9 cellular contexts compared by ENCODE assay signal in the genomic region with DNA sequence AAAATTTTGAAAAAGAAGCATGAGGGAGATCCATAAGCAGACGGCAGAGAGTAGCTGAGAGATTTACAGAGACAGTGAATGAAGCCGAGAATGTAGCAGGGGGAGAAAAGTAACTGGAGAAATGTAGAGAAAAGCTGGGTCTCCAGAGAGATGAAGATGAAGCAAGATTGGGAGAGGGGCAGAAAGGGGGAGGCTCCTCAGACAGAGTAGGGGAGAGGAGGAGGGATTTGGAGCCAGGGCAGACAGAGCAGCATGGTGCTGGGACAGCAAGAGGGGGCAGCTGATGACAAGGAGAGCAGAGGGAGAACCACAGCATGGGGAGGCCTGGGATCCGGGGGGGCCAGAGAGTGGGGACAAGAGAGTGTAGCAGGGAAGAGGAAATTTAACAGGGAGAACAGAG. TPM values are rescaled to one million over a fixed set of nuclear protein-coding genes. Genes with fewer than 3 reads are reported as not detected.
DNase-seq lines count a peak whose midpoint lies in the region; ATAC-seq and TF ChIP-seq lines count a peak whose summit lies in the region.
"Had no signal": no experiment of that assay in that cellular context is flagged by ENCODE, and none has a peak within 500 bp of the region (broad histone marks: within the 10 kb centered on the region; RNA-seq: fewer than 3 reads in every experiment).

No MANE protein-coding gene starts in this region.

- TF ChIP-seq POLR2A in thyroid gland (IDR thresholded peaks at IDR 0.05) = no peak

- peaks cover 14% of the 10 kb centered on the region for H3K4me1 Mint-ChIP-seq in activated CD8-positive, alpha-beta memory T cell treated with anti-CD3 and anti-CD28 coated beads, Interleukin-2, amount 10 ng/mL, durations not matched to agents 7 days and 5 days

- in situ Hi-C loops in ACHN (cut with HindIII; ENCODE audit: low pct_ligation_motif_present, low pct_unique_long_range_greater_than_20kb, low sequenced_read_pairs) = no loop called here

- H3K36me3 ChIP-seq in adipocyte (ENCODE audit: control insufficient read depth, insufficient read depth, low read length, severe bottlenecking) (no peaks in the 10 kb centered on the region), thyroid gland (no peaks in the 10 kb centered on the region)

- no peak for DNase-seq in activated CD8-positive, alpha-beta memory T cell treated with anti-CD3 and anti-CD28 coated beads, Interleukin-2, amount 10 ng/mL, durations not matched to agents 7 days and 5 days
- no peak for DNase-seq in activated CD8-positive, alpha-beta memory T cell treated with anti-CD3 and anti-CD28 coated beads for 24 hours
- DNase-seq in adipocyte (ENCODE audit: low read depth) = peak; percentile 48
- peak; percentile 55 for DNase-seq in left kidney (ENCODE audit: low read depth, low spot score)
- no peak for DNase-seq in thyroid gland
- no peak for DNase-seq in COR-L47 (lab: John Stamatoyannopoulos, UW)
- no peak for DNase-seq in ACHN
- DNase-seq: MV-4-11 had no signal

- no peak for TF ChIP-seq CTCF in thyroid gland (IDR thresholded peaks at IDR 0.05)

- WGBS in thyroid gland, 2 donors = 6% methylated on average over 3 of the region's 3 CpGs

- H3K4me3 ChIP-seq in adipocyte (ENCODE audit: low read length) (peak overlapping the region; percentile 98), thyroid gland (replicated peaks in 1 of 3) (peak overlapping the region in 2 of 3 donors; percentile 64 to 94)

- H3K27me3 Mint-ChIP-seq in activated CD8-positive, alpha-beta memory T cell treated with anti-CD3 and anti-CD28 coated beads, Interleukin-2, amount 10 ng/mL, durations not matched to agents 7 days and 5 days = no peaks in the 10 kb centered on the region

- peaks cover 5% of the 10 kb centered on the region for H3K4me1 ChIP-seq in adipocyte (ENCODE audit: control insufficient read depth, insufficient read depth, low read length)
- H3K4me1 ChIP-seq in thyroid gland = peaks cover 6 to 8% of the 10 kb centered on the region in 2 donors

- peak overlapping the region; percentile 95 for H3K4me3 Mint-ChIP-seq in activated CD8-positive, alpha-beta memory T cell treated with anti-CD3 and anti-CD28 coated beads, Interleukin-2, amount 10 ng/mL, durations not matched to agents 7 days and 5 days

- peaks cover 28% of the 10 kb centered on the region for H3K9me3 Mint-ChIP-seq in activated CD8-positive, alpha-beta memory T cell treated with anti-CD3 and anti-CD28 coated beads, Interleukin-2, amount 10 ng/mL, durations not matched to agents 7 days and 5 days (ENCODE audit: low read depth)

- H3K9ac ChIP-seq in adipocyte (ENCODE audit: low read length) = peak overlapping the region; percentile 96

- intact Hi-C loops in thyroid gland (cut with DNase I) = no loop called here

- H3K9me3 ChIP-seq in adipocyte (ENCODE audit: control insufficient read depth, low read length) = peaks cover 23% of the 10 kb centered on the region
- H3K9me3 ChIP-seq in thyroid gland = no peaks in the 10 kb centered on the region

- no peak for ATAC-seq in activated CD8-positive, alpha-beta memory T cell treated with anti-CD3 and anti-CD28 coated beads, Interleukin-2, amount 10 ng/mL, durations not matched to agents 7 days and 5 days
- ATAC-seq in HG02870 (IDR thresholded peaks at IDR 0.05; ENCODE audit: unreplicated experiment) = no peak

- H3K27me3 ChIP-seq in adipocyte (replicated peaks; ENCODE audit: control insufficient read depth, insufficient read depth, low read length) (no peaks in the 10 kb centered on the region), thyroid gland (no peaks in the 10 kb centered on the region)

- peaks cover 25% of the 10 kb centered on the region for H3K36me3 Mint-ChIP-seq in activated CD8-positive, alpha-beta memory T cell treated with anti-CD3 and anti-CD28 coated beads, Interleukin-2, amount 10 ng/mL, durations not matched to agents 7 days and 5 days

- peak overlapping the region; percentile 95 for H3K27ac Mint-ChIP-seq in activated CD8-positive, alpha-beta memory T cell treated with anti-CD3 and anti-CD28 coated beads, Interleukin-2, amount 10 ng/mL, durations not matched to agents 7 days and 5 days

- CTCF ChIA-PET in activated CD8-positive, alpha-beta memory T cell treated with anti-CD3 and anti-CD28 coated beads, Interleukin-2, amount 10 ng/mL, durations not matched to agents 7 days and 5 days (lab: Charles Lee) = interaction anchor here (0.7 kb wide), 1 partner anchor 232 kb away, joined by 3 read pairs; no protein-coding TSS in a partner anchor

- H3K27ac ChIP-seq in thyroid gland = no peak overlapping the region

RNA-seq across cellular contexts. Expression of gene ZNF610, which starts 0.9 kb away (rescaled TPM):
- total RNA-seq in activated CD8-positive, alpha-beta memory T cell treated with anti-CD3 and anti-CD28 coated beads, Interleukin-2, amount 10 ng/mL, durations not matched to agents 7 days and 5 days = 1 to 10 TPM; 1.4 to 2.0 TPM
- 10 to 100 TPM in 1 of 4 donors, 1 to 10 TPM in 3; 4.3 to 10.6 (median 7.1) TPM for total RNA-seq in thyroid gland

RNA-seq across cellular contexts. Expression of gene ZNF880, which starts 32.7 kb away (rescaled TPM):
- 10 to 100 TPM; 11.9 to 18.8 TPM for total RNA-seq in activated CD8-positive, alpha-beta memory T cell treated with anti-CD3 and anti-CD28 coated beads, Interleukin-2, amount 10 ng/mL, durations not matched to agents 7 days and 5 days
- total RNA-seq in thyroid gland = 10 to 100 TPM; 31.1 to 49.4 (median 36.7) TPM

RNA-seq across cellular contexts. Expression of gene ZNF480, which starts 40.0 kb away (rescaled TPM):
- total RNA-seq in activated CD8-positive, alpha-beta memory T cell treated with anti-CD3 and anti-CD28 coated beads, Interleukin-2, amount 10 ng/mL, durations not matched to agents 7 days and 5 days = 10 to 100 TPM; 10.6 to 14.3 TPM
- total RNA-seq in thyroid gland = 10 to 100 TPM; 12.6 to 14.4 (median 12.8) TPM

Comparison
In these comparisons a context has a peak if more than half of its experiments do, and no peak if none do; other contexts are left out.
1. DNase-seq: peak in adipocyte (single experiment) and left kidney (single experiment); none in activated CD8-positive, alpha-beta memory T cell treated with anti-CD3 and anti-CD28 coated beads, Interleukin-2, amount 10 ng/mL, durations not matched to agents 7 days and 5 days (single experiment), activated CD8-positive, alpha-beta memory T cell treated with anti-CD3 and anti-CD28 coated beads for 24 hours (single experiment), thyroid gland (0 of 2), COR-L47 (single experiment) and ACHN (single experiment).